Comparison of ENCODE assay signal across 9 cellular contexts in the genomic region with DNA sequence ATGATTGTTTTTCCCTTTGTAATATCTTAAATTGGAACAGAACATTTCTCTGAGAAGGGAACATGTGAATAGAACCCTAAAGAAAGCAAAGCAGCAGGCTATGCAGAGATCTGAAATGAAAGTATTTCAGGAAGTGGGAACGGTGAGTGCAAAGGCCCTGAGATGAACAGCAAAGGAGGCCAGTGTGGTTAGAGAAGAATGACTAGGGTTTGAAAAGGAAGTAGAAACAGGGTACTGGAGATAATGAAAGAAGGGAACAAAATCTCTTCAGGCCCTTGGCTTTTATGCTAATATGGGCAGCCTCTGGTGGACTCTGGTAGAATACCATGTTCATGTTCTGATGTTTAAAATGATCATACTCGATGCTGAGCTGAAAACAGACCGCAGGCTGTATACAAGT.
DNase-seq lines count a peak whose midpoint lies in the region; ATAC-seq and TF ChIP-seq lines count a peak whose summit lies in the region.
"Had no signal": no experiment of that assay in that cellular context is flagged by ENCODE, and none has a peak within 500 bp of the region (broad histone marks: within the 10 kb centered on the region; RNA-seq: fewer than 3 reads in every experiment).

No MANE protein-coding gene starts in this region.

- peak; percentile 75 for ATAC-seq in GM19023 (IDR thresholded peaks at IDR 0.05; ENCODE audit: unreplicated experiment)
- ATAC-seq in HG02938 (IDR thresholded peaks at IDR 0.05; ENCODE audit: unreplicated experiment): peak; percentile 97
- ATAC-seq in HG03025 (IDR thresholded peaks at IDR 0.05; ENCODE audit: low FRiP score, unreplicated experiment): no peak

- H3K4me2 ChIP-seq in BLaER1 treated with 17β-estradiol and CSF1 and Interleukin-3, amounts not matched to agents 10 nM and 100 nM: peak overlapping the region in 7 of 11 experiments; percentile 26 to 40 (median 38); a peak in 10 of 22 replicates
- 0 out of 2 replicates have a peak overlapping the region, but pooled peaks have one; percentile 5 for H3K4me2 ChIP-seq in OCI-LY3 (ENCODE audit: low read length)

- no peaks in the 10 kb centered on the region for H3K79me2 ChIP-seq in OCI-LY3 (ENCODE audit: low read length)

- H3K4me3 ChIP-seq in BLaER1 treated with 17β-estradiol and CSF1 and Interleukin-3, amounts not matched to agents 10 nM and 100 nM: no peak overlapping the region
- H3K4me3 ChIP-seq in OCI-LY3 (ENCODE audit: low read length): no peak overlapping the region

- H3K4me1 ChIP-seq in BLaER1 treated with 17β-estradiol and CSF1 and Interleukin-3, amounts not matched to agents 10 nM and 100 nM: peaks cover 12 to 53% (median 25%) of the 10 kb centered on the region in 10 experiments
- peaks cover 7% of the 10 kb centered on the region for H3K4me1 ChIP-seq in OCI-LY3 (ENCODE audit: low read length)

- no peaks in the 10 kb centered on the region for H3K27me3 ChIP-seq in BLaER1 treated with 17β-estradiol and CSF1 and Interleukin-3, amounts not matched to agents 10 nM and 100 nM
- no peaks in the 10 kb centered on the region for H3K27me3 ChIP-seq in OCI-LY3 (ENCODE audit: low read depth, low read length)

- peaks cover 0 to 12% (median 0%) of the 10 kb centered on the region in 11 experiments; a peak in 6 of 22 replicates for H3K36me3 ChIP-seq in BLaER1 treated with 17β-estradiol and CSF1 and Interleukin-3, amounts not matched to agents 10 nM and 100 nM
- no peaks in the 10 kb centered on the region for H3K36me3 ChIP-seq in OCI-LY3 (replicated peaks; ENCODE audit: low read depth, low read length)

- H4K20me1 ChIP-seq in BLaER1 treated with 17β-estradiol and CSF1 and Interleukin-3, amounts not matched to agents 10 nM and 100 nM: peaks cover 3 to 98% (median 21%) of the 10 kb centered on the region in 11 experiments; a peak in 15 of 22 replicates
- no peaks in the 10 kb centered on the region for H4K20me1 ChIP-seq in OCI-LY3 (ENCODE audit: insufficient read depth, low read length)

- peaks cover 0 to 4% (median 0%) of the 10 kb centered on the region in 11 experiments; a peak in 1 of 22 replicates for H3K9me3 ChIP-seq in BLaER1 treated with 17β-estradiol and CSF1 and Interleukin-3, amounts not matched to agents 10 nM and 100 nM (replicated peaks in 1 of 11)
- no peaks in the 10 kb centered on the region for H3K9me3 ChIP-seq in OCI-LY3 (ENCODE audit: insufficient read depth, low read length)

- DNase-seq in kidney glomerular epithelial cell (lab: John Stamatoyannopoulos, UW) (no peak), activated gamma-delta T cell (lab: John Stamatoyannopoulos, UW) (no peak), DMS153 (lab: John Stamatoyannopoulos, UW) (no peak)
- DNase-seq: NCI-H1048 had no signal

- H3K27ac ChIP-seq in BLaER1 treated with 17β-estradiol and CSF1 and Interleukin-3, amounts not matched to agents 10 nM and 100 nM: peak overlapping the region in 2 of 11 experiments; percentile 5 to 12; a peak in 1 of 22 replicates
- no peak overlapping the region for H3K27ac ChIP-seq in OCI-LY3 (ENCODE audit: low read length)

- no peak overlapping the region for H3K9ac ChIP-seq in BLaER1 treated with 17β-estradiol and CSF1 and Interleukin-3, amounts not matched to agents 10 nM and 100 nM
- H3K9ac ChIP-seq in OCI-LY3 (ENCODE audit: low read length): no peak overlapping the region

- TF ChIP-seq CTCF in OCI-LY3 (IDR thresholded peaks at IDR 0.05; ENCODE audit: low read depth, low read length): no peak

- no peak overlapping the region for H2AFZ ChIP-seq in OCI-LY3 (ENCODE audit: low read depth, low read length)
